In the genomic region with DNA sequence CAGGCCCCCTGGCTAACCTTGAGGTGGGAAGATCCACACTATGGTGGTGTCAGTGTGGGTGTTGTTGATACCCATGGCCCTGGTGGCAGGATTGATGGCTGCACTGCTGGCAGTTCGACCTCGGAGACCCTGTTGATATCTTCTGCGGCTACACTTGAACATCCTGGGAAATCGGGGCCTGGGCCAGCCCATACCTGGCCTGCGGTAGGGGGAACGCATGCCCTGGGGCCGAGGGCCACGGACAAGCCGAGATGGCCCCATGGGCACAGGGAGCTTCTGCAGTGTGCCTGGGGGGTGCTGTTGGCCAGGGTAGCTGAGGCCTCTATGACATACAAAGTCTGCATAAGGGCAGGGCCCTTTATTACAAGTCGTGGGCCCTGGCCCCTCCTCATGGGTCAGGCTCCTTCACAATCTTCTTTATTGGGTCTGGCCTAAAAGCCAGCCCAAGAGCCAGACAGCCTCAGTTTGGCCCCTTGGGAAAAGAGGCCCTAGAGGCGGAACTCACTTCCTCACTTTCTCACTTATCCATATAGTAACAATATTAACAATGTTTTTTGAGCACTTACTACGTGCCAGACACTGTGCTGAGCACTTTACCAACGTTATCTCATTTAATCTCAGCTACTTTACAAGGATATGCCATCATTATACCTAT, we compare ENCODE assay signal across 1 cellular context.
TF ChIP-seq lines count a peak whose summit lies in the region.

A gene (minus strand): TSS at position 278 of the 655 bp plus-strand sequence. CDS start 17 bp downstream, at position 261.

TF ChIP-seq in HepG2, 621 proteins besides CTCF, POLR2A, EP300 and RAD21 (continued from another document):
- TF ChIP-seq MEIS1 (CRISPR knock-in tag; IDR thresholded peaks at IDR 0.05; ENCODE audit: borderline replicate concordance) (no peak), ZNF496 (CRISPR knock-in tag; IDR thresholded peaks at IDR 0.05; ENCODE audit: insufficient replicate concordance) (no peak), IKZF4 (CRISPR knock-in tag; IDR thresholded peaks at IDR 0.05; ENCODE audit: borderline replicate concordance, low read depth, not compliant biosample characterization) (no peak), SIX1 (CRISPR knock-in tag; IDR thresholded peaks at IDR 0.05; ENCODE audit: borderline replicate concordance) (no peak), ZNF333 (CRISPR knock-in tag; IDR thresholded peaks at IDR 0.05; ENCODE audit: borderline replicate concordance) (no peak), TGIF2 (CRISPR knock-in tag; IDR thresholded peaks at IDR 0.05) (no peak), ZNF652 (CRISPR knock-in tag; IDR thresholded peaks at IDR 0.05; ENCODE audit: borderline replicate concordance, low read depth) (no peak), ZNF225 (CRISPR knock-in tag; IDR thresholded peaks at IDR 0.05) (no peak), ONECUT2 (CRISPR knock-in tag; IDR thresholded peaks at IDR 0.05) (no peak), CEBPB (IDR thresholded peaks at IDR 0.05; ENCODE audit: borderline replicate concordance, low read depth, low read length) (no peak)
- TF ChIP-seq, protein P1, sequence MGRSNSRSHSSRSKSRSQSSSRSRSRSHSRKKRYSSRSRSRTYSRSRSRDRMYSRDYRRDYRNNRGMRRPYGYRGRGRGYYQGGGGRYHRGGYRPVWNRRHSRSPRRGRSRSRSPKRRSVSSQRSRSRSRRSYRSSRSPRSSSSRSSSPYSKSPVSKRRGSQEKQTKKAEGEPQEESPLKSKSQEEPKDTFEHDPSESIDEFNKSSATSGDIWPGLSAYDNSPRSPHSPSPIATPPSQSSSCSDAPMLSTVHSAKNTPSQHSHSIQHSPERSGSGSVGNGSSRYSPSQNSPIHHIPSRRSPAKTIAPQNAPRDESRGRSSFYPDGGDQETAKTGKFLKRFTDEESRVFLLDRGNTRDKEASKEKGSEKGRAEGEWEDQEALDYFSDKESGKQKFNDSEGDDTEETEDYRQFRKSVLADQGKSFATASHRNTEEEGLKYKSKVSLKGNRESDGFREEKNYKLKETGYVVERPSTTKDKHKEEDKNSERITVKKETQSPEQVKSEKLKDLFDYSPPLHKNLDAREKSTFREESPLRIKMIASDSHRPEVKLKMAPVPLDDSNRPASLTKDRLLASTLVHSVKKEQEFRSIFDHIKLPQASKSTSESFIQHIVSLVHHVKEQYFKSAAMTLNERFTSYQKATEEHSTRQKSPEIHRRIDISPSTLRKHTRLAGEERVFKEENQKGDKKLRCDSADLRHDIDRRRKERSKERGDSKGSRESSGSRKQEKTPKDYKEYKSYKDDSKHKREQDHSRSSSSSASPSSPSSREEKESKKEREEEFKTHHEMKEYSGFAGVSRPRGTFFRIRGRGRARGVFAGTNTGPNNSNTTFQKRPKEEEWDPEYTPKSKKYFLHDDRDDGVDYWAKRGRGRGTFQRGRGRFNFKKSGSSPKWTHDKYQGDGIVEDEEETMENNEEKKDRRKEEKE (IDR thresholded peaks at IDR 0.05): no peak
- TF ChIP-seq, protein P2, sequence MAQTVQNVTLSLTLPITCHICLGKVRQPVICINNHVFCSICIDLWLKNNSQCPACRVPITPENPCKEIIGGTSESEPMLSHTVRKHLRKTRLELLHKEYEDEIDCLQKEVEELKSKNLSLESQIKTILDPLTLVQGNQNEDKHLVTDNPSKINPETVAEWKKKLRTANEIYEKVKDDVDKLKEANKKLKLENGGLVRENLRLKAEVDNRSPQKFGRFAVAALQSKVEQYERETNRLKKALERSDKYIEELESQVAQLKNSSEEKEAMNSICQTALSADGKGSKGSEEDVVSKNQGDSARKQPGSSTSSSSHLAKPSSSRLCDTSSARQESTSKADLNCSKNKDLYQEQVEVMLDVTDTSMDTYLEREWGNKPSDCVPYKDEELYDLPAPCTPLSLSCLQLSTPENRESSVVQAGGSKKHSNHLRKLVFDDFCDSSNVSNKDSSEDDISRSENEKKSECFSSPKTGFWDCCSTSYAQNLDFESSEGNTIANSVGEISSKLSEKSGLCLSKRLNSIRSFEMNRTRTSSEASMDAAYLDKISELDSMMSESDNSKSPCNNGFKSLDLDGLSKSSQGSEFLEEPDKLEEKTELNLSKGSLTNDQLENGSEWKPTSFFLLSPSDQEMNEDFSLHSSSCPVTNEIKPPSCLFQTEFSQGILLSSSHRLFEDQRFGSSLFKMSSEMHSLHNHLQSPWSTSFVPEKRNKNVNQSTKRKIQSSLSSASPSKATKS (CRISPR knock-in tag; IDR thresholded peaks at IDR 0.05): no peak
- TF ChIP-seq, protein P3, sequence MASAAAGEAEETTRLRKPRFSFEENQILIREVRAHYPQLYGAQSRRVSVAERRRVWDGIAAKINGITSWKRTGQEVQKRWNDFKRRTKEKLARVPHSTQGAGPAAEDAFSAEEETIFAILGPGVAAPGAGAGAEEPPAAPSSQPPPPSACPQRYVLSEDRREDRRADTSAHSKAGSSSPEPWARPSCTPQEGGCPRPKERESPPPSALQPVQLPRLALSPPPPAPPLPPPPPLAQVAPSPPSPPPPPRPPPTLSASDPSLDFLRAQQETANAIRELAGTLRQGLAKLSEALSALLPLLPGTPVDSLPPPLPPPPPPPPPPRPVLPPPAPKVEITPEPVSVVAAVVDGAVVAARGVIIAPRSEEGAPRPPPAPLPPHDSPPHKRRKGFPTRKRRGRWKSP (CRISPR knock-in tag; IDR thresholded peaks at IDR 0.05): no peak
- TF ChIP-seq, protein P4, sequence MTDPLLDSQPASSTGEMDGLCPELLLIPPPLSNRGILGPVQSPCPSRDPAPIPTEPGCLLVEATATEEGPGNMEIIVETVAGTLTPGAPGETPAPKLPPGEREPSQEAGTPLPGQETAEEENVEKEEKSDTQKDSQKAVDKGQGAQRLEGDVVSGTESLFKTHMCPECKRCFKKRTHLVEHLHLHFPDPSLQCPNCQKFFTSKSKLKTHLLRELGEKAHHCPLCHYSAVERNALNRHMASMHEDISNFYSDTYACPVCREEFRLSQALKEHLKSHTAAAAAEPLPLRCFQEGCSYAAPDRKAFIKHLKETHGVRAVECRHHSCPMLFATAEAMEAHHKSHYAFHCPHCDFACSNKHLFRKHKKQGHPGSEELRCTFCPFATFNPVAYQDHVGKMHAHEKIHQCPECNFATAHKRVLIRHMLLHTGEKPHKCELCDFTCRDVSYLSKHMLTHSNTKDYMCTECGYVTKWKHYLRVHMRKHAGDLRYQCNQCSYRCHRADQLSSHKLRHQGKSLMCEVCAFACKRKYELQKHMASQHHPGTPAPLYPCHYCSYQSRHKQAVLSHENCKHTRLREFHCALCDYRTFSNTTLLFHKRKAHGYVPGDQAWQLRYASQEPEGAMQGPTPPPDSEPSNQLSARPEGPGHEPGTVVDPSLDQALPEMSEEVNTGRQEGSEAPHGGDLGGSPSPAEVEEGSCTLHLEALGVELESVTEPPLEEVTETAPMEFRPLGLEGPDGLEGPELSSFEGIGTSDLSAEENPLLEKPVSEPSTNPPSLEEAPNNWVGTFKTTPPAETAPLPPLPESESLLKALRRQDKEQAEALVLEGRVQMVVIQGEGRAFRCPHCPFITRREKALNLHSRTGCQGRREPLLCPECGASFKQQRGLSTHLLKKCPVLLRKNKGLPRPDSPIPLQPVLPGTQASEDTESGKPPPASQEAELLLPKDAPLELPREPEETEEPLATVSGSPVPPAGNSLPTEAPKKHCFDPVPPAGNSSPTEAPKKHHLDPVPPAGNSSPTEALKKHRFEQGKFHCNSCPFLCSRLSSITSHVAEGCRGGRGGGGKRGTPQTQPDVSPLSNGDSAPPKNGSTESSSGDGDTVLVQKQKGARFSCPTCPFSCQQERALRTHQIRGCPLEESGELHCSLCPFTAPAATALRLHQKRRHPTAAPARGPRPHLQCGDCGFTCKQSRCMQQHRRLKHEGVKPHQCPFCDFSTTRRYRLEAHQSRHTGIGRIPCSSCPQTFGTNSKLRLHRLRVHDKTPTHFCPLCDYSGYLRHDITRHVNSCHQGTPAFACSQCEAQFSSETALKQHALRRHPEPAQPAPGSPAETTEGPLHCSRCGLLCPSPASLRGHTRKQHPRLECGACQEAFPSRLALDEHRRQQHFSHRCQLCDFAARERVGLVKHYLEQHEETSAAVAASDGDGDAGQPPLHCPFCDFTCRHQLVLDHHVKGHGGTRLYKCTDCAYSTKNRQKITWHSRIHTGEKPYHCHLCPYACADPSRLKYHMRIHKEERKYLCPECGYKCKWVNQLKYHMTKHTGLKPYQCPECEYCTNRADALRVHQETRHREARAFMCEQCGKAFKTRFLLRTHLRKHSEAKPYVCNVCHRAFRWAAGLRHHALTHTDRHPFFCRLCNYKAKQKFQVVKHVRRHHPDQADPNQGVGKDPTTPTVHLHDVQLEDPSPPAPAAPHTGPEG (CRISPR knock-in tag; IDR thresholded peaks at IDR 0.05): no peak
